Comparison of ENCODE assay signal across 19 cellular contexts in the genomic region with DNA sequence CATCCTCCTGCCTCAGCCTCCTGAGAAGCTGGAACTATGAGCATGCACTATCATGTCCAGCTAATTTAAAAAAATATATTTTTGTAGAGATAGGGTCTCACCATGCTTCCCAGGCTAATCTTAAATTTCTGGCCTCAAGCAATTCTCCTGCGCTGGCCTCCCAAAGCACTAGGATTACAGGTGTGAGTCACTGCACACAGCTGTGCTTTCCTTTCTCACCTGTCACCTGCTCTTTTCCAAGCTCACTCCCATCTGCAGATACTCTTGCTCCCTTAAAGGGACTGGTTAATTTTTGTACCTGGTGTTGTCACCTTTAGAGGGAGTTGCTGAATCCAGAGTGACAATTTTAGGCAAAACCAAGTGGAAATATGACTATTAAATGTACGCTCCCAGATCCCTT.
"Had no signal": no experiment of that assay in that cellular context is flagged by ENCODE, and none has a peak within 500 bp of the region (broad histone marks: within the 10 kb centered on the region; RNA-seq: fewer than 3 reads in every experiment).

No MANE protein-coding gene starts in this region.

- H3K27me3 ChIP-seq: neural progenitor cell, right lobe of liver, thyroid gland, upper lobe of right lung had no signal

- H3K4me3 ChIP-seq: hepatocyte, lung, neural progenitor cell, right lobe of liver, skin epidermis, thyroid gland, upper lobe of right lung had no signal

- H3K9me3 ChIP-seq: right lobe of liver, thyroid gland, upper lobe of right lung had no signal

- H3K4me1 ChIP-seq: right lobe of liver, thyroid gland, upper lobe of right lung had no signal

- H3K4me2 ChIP-seq: hepatocyte, neural progenitor cell had no signal

- H3K36me3 ChIP-seq: neural progenitor cell, right lobe of liver, thyroid gland, upper lobe of right lung had no signal

- H2AFZ ChIP-seq: hepatocyte, neural progenitor cell had no signal

- H3K79me2 ChIP-seq: hepatocyte had no signal

- H3K27ac ChIP-seq: hepatocyte, neural progenitor cell, right lobe of liver, skin epidermis, thyroid gland, upper lobe of right lung had no signal

- H3K9ac ChIP-seq: neural progenitor cell had no signal

- DNase-seq: activated gamma-delta T cell treated with Interleukin-2 at 50 U/mL for 16 hours; activated T-cell treated with anti-CD3 and anti-CD28 coated beads, Interleukin-2, amount 50 U/mL, for 1 hour; anterior cingulate cortex; central memory CD4-positive, alpha-beta T cell; dermis blood vessel endothelial cell; effector CD8-positive, alpha-beta T cell; glutamatergic neuron; immature natural killer cell; naive thymus-derived CD4-positive, alpha-beta T cell; posterior cingulate gyrus; right lobe of liver; stimulated activated CD4-positive, alpha-beta T cell treated with anti-CD3 and anti-CD28 coated beads, Interleukin-1b, Interleukin-23, amount 100 ng/mL, for 48 hours; substantia nigra; thyroid gland; upper lobe of right lung had no signal
